14 cellular contexts compared by ENCODE assay signal in genomic region chr2:109126501-109126860, GRCh38. TPM values are rescaled to one million over a fixed set of nuclear protein-coding genes. Genes with fewer than 3 reads are reported as not detected.
DNase-seq lines count a peak whose midpoint lies in the region; ATAC-seq and TF ChIP-seq lines count a peak whose summit lies in the region.
"Had no signal": no experiment of that assay in that cellular context is flagged by ENCODE, and none has a peak within 500 bp of the region (broad histone marks: within the 10 kb centered on the region; RNA-seq: fewer than 3 reads in every experiment).

No MANE protein-coding gene starts in this region.

- no peaks in the 10 kb centered on the region for H4K20me1 ChIP-seq in GM23248 (ENCODE audit: insufficient read depth)

- peaks cover 21% of the 10 kb centered on the region for H3F3A ChIP-seq in GM23248 (ENCODE audit: insufficient read depth)

- H3K27me3 Mint-ChIP-seq in activated CD4-positive, alpha-beta T cell treated with anti-CD3 and anti-CD28 coated beads, Interleukin-2, amount 10 ng/mL, durations not matched to agents 24 days and 14 days, result peaks cover 44% of the 10 kb centered on the region

- peak overlapping the region; percentile 21; the same call in 1 of the 2 replicates for H3K4me3 ChIP-seq in GM23248
- H3K4me3 ChIP-seq in sigmoid colon, result no peak overlapping the region
- H3K4me3 ChIP-seq: BLaER1 had no signal

- no peak overlapping the region for H3K27ac Mint-ChIP-seq in activated CD4-positive, alpha-beta T cell treated with anti-CD3 and anti-CD28 coated beads, Interleukin-2, amount 10 ng/mL, durations not matched to agents 24 days and 14 days
- H3K27ac Mint-ChIP-seq: mesothelial cell of epicardium; stimulated activated naive CD8-positive, alpha-beta T cell treated with anti-CD3 and anti-CD28 coated beads, Interleukin-15, Interleukin-2, amounts not matched to agents 100 ng/mL and 50 ng/mL, for 24 hours had no signal

- peak overlapping the region; percentile 53 for H3K4me2 ChIP-seq in GM23248 (ENCODE audit: unreplicated experiment)
- H3K4me2 ChIP-seq: BLaER1 had no signal

- intact Hi-C loops in activated CD4-positive, alpha-beta T cell treated with anti-CD3 and anti-CD28 coated beads, Interleukin-2, amount 10 ng/mL, durations not matched to agents 24 days and 14 days (cut with micrococcal nuclease), result loop anchor here (5.0 to 10.0 kb wide), 2 partner anchors 202 to 206 kb away; no protein-coding TSS in a partner anchor
- intact Hi-C loops in sigmoid colon (cut with DNase I), result no loop called here

- no peaks in the 10 kb centered on the region for H3K9me3 Mint-ChIP-seq in activated CD4-positive, alpha-beta T cell treated with anti-CD3 and anti-CD28 coated beads, Interleukin-2, amount 10 ng/mL, durations not matched to agents 24 days and 14 days
- H3K9me3 Mint-ChIP-seq: mesothelial cell of epicardium; stimulated activated naive CD8-positive, alpha-beta T cell treated with anti-CD3 and anti-CD28 coated beads, Interleukin-15, Interleukin-2, amounts not matched to agents 100 ng/mL and 50 ng/mL, for 24 hours had no signal

- peaks cover 12% of the 10 kb centered on the region for H3K79me2 ChIP-seq in GM23248 (ENCODE audit: insufficient read depth)

- in situ Hi-C loops in GM23248 (cut with MboI), result loop anchor here (10.0 kb wide), 1 partner anchor 378 kb away; no protein-coding TSS in a partner anchor

- H3K9me3 ChIP-seq in GM23248 (ENCODE audit: low read depth) (no peaks in the 10 kb centered on the region), sigmoid colon (no peaks in the 10 kb centered on the region)
- H3K9me3 ChIP-seq: BLaER1 had no signal

- no peak for TF ChIP-seq POLR2A in sigmoid colon (IDR thresholded peaks at IDR 0.05)

- no peaks in the 10 kb centered on the region for H3K9me2 ChIP-seq in GM23248 (ENCODE audit: insufficient read depth)

- no peak overlapping the region for H3K4me3 Mint-ChIP-seq in activated CD4-positive, alpha-beta T cell treated with anti-CD3 and anti-CD28 coated beads, Interleukin-2, amount 10 ng/mL, durations not matched to agents 24 days and 14 days
- H3K4me3 Mint-ChIP-seq: mesothelial cell of epicardium; stimulated activated naive CD8-positive, alpha-beta T cell treated with anti-CD3 and anti-CD28 coated beads, Interleukin-15, Interleukin-2, amounts not matched to agents 100 ng/mL and 50 ng/mL, for 24 hours had no signal

- TF ChIP-seq CTCF in sigmoid colon (IDR thresholded peaks at IDR 0.05), result no peak

- no peaks in the 10 kb centered on the region for H3K36me3 ChIP-seq in GM23248 (ENCODE audit: low read depth)
- no peaks in the 10 kb centered on the region for H3K36me3 ChIP-seq in sigmoid colon
- H3K36me3 ChIP-seq: BLaER1 had no signal

- peak overlapping the region; percentile 31 for H3K9ac ChIP-seq in GM23248
- H3K9ac ChIP-seq: BLaER1 had no signal

- no peak overlapping the region for H2AFZ ChIP-seq in GM23248

- 50 to 54% methylated on average over 5 of the region's 5 CpGs for WGBS in GM23248 (ENCODE audit: low coverage in 1 of 2, low lambda C conversion rate in 2 of 2, missing lambda C conversion rate in 2 of 2), 2 experiments
- WGBS in sigmoid colon, 2 donors, result 86 to 89% methylated on average over 5 of the region's 5 CpGs

- peaks cover 22% of the 10 kb centered on the region for H3K4me1 Mint-ChIP-seq in activated CD4-positive, alpha-beta T cell treated with anti-CD3 and anti-CD28 coated beads, Interleukin-2, amount 10 ng/mL, durations not matched to agents 24 days and 14 days

- H3K4me1 ChIP-seq in GM23248 (ENCODE audit: insufficient read depth) (peaks cover 44% of the 10 kb centered on the region), sigmoid colon (peaks cover 0 to 28% (median 19%) of the 10 kb centered on the region in 4 donors)

- no peaks in the 10 kb centered on the region for H3K36me3 Mint-ChIP-seq in activated CD4-positive, alpha-beta T cell treated with anti-CD3 and anti-CD28 coated beads, Interleukin-2, amount 10 ng/mL, durations not matched to agents 24 days and 14 days (ENCODE audit: low read depth)
- H3K36me3 Mint-ChIP-seq: mesothelial cell of epicardium had no signal

- H3K27me3 ChIP-seq in GM23248 (replicated peaks; ENCODE audit: insufficient read depth) (peaks cover 20% of the 10 kb centered on the region), sigmoid colon (no peaks in the 10 kb centered on the region)

- ATAC-seq in SK-N-SH treated with all-trans-retinoic acid at 6 μM for 48 hours, result peak; percentile 49

- H3K27ac ChIP-seq in GM23248 (peak overlapping the region; percentile 69), sigmoid colon (no peak overlapping the region)
- H3K27ac ChIP-seq: BLaER1 had no signal

- DNase-seq in A172 (ENCODE audit: low spot score) (peak; percentile 88), GM23248 (peak; percentile 93), glomerular visceral epithelial cell (ENCODE audit: extremely low spot score) (peak; percentile 51), NCI-H1930 (lab: John Stamatoyannopoulos, UW) (no peak), retina (no peak), sigmoid colon (no peak)
- DNase-seq in activated CD4-positive, alpha-beta T cell treated with anti-CD3 and anti-CD28 coated beads, Interleukin-2, amount 10 ng/mL, durations not matched to agents 24 days and 14 days, result no peak
- DNase-seq: activated CD4-positive, alpha-beta T cell treated with anti-CD3 and anti-CD28 coated beads, Interleukin-2, amount 50 U/mL, for 4 hours; NCI-H146; RPMI8226 had no signal

- no peak for TF ChIP-seq EP300 in sigmoid colon (IDR thresholded peaks at IDR 0.05)

TF ChIP-seq in SK-N-SH treated with all-trans-retinoic acid at 6 μM for 48 hours, 23 proteins besides CTCF, POLR2A, EP300 and RAD21:
- no peak for TF ChIP-seq ZFP30 (CRISPR knock-in tag; IDR thresholded peaks at IDR 0.05)
- no peak for TF ChIP-seq TOX (CRISPR knock-in tag; IDR thresholded peaks at IDR 0.05; ENCODE audit: borderline replicate concordance)
- TF ChIP-seq ZNF8 (CRISPR knock-in tag; IDR thresholded peaks at IDR 0.05), result no peak
- no peak for TF ChIP-seq SNAI2 (CRISPR knock-in tag; IDR thresholded peaks at IDR 0.05)
- TF ChIP-seq CREB5 (CRISPR knock-in tag; IDR thresholded peaks at IDR 0.05; ENCODE audit: low read depth), result no peak
- no peak for TF ChIP-seq CSRNP3 (CRISPR knock-in tag; IDR thresholded peaks at IDR 0.05)
- no peak for TF ChIP-seq ISL1 (CRISPR knock-in tag; IDR thresholded peaks at IDR 0.05)
- TF ChIP-seq GLIS3 (CRISPR knock-in tag; IDR thresholded peaks at IDR 0.05), result no peak
- TF ChIP-seq PPARA (CRISPR knock-in tag; IDR thresholded peaks at IDR 0.05; ENCODE audit: borderline replicate concordance), result no peak

RNA-seq across cellular contexts. Expression of gene SH3RF3, which starts 2.5 kb away (rescaled TPM):
- total RNA-seq in A172 (2014; rRNA removed; shearing (Covaris generic)), result 2.1 and 3.6 TPM in 2 replicates
- 3.3 and 5.2 TPM in 2 replicates for total RNA-seq in GM23248 (2014; rRNA removed; shearing (Covaris generic))
- polyA plus RNA-seq in GM23248 (2016; fragmentation: Nextera tagmentation; extraction: Ambion mirVana), result 1.5 and 2.1 TPM in 2 replicates
- total RNA-seq in activated CD4-positive, alpha-beta T cell treated with anti-CD3 and anti-CD28 coated beads, Interleukin-2, amount 10 ng/mL, durations not matched to agents 24 days and 14 days, result 0.47 TPM in 2 replicates
- 10 to 100 TPM in 1 of 4 donors, 1 to 10 TPM in 3; 1.6 to 10.0 (median 7.6) TPM for total RNA-seq in sigmoid colon
- 1 to 10 TPM in 2 of 3 donors, under 1 TPM in 1; 0.69 to 3.4 (median 1.2) TPM for polyA plus RNA-seq in sigmoid colon

Comparison
In these comparisons a context has a peak if more than half of its experiments do, and no peak if none do; other contexts are left out.
1. DNase-seq: peak in A172 (single experiment), GM23248 (single experiment) and glomerular visceral epithelial cell (single experiment); none in NCI-H1930 (0 of 2), activated CD4-positive, alpha-beta T cell treated with anti-CD3 and anti-CD28 coated beads, Interleukin-2, amount 10 ng/mL, durations not matched to agents 24 days and 14 days (single experiment), retina (single experiment) and sigmoid colon (single experiment).